18 cellular contexts compared by ENCODE assay signal in the genomic region with DNA sequence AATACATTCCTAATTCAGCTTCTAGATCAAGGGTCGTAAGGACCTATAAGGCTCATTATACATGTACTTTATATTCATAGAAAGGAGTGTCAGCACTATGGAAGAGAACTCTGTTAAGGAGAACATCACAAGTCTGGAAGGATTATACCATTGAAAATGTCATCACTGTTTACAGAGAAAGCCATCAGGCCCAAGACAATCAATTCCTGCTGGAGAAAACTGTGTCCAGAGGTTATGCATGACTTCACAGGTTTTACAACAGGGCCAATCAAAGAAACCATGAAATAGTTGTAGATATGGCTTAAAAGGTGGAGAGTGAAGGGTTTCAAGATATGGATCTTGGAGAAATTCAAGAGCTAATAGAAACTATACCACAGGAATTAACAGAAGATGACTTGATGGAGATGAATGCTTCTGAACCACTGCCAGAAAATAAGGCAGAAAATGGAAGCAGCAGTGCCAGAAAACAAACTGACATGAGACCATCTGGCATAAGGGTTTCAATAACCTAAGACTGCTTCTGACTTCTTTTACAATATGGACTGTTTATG. TPM values are rescaled to one million over a fixed set of nuclear protein-coding genes. Genes with fewer than 3 reads are reported as not detected.
DNase-seq lines count a peak whose midpoint lies in the region; ATAC-seq and TF ChIP-seq lines count a peak whose summit lies in the region.
"Had no signal": no experiment of that assay in that cellular context is flagged by ENCODE, and none has a peak within 500 bp of the region (broad histone marks: within the 10 kb centered on the region; RNA-seq: fewer than 3 reads in every experiment).

No MANE protein-coding gene starts in this region.

- no peaks in the 10 kb centered on the region for H3K27me3 Mint-ChIP-seq in stimulated activated memory B cell treated with anti-CD40 and anti-IgM and Interleukin-4, amounts not matched to agents 10 μg/mL and 1 μg/mL and 100 μg/mL, for 72 hours
- H3K27me3 Mint-ChIP-seq: IgD-negative memory B cell had no signal

- peaks cover 10% of the 10 kb centered on the region; the same call in 1 of the 2 replicates for H3K36me3 ChIP-seq in PC-3 (ENCODE audit: low read depth, low read length)

- no peaks in the 10 kb centered on the region for H3K9me3 ChIP-seq in PC-3 (ENCODE audit: low read length)

- H3K4me3 ChIP-seq in PC-3 (ENCODE audit: low read length) (no peak overlapping the region), fibroblast of the aortic adventitia (ENCODE audit: low read depth, low read length) (no peak overlapping the region)
- H3K4me3 ChIP-seq: SK-N-MC had no signal

- BruUV-seq in PC-3 (replicated peaks; lab: Mats Ljungman, UMichigan): no TSS peak

- no peak overlapping the region for H3K4me3 Mint-ChIP-seq in stimulated activated memory B cell treated with anti-CD40 and anti-IgM and Interleukin-4, amounts not matched to agents 10 μg/mL and 1 μg/mL and 100 μg/mL, for 72 hours
- H3K4me3 Mint-ChIP-seq: IgD-negative memory B cell; T-helper 1 cell treated with Interleukin-12 subunit alpha and Interleukin-12 subunit beta and Interleukin-4 antibody, amounts not matched to agents 30 μg/mL and 1 μg/mL, for 36 hours had no signal

- no peaks in the 10 kb centered on the region for H3K9me2 ChIP-seq in PC-3 (replicated peaks; ENCODE audit: low read length)

- CTCF ChIA-PET in PC-3 (lab: Charles Lee): no interaction called here

- no peak overlapping the region for H2AFZ ChIP-seq in PC-3 (ENCODE audit: low read length)

- H3K9me3 Mint-ChIP-seq in stimulated activated memory B cell treated with anti-CD40 and anti-IgM and Interleukin-4, amounts not matched to agents 10 μg/mL and 1 μg/mL and 100 μg/mL, for 72 hours: peaks cover 7% of the 10 kb centered on the region
- H3K9me3 Mint-ChIP-seq: T-helper 1 cell treated with Interleukin-12 subunit alpha and Interleukin-12 subunit beta and Interleukin-4 antibody, amounts not matched to agents 30 μg/mL and 1 μg/mL, for 36 hours had no signal

- no peaks in the 10 kb centered on the region for H3K79me2 ChIP-seq in PC-3 (ENCODE audit: low read length)

- intact Hi-C loops in PC-3 (cut with micrococcal nuclease): no loop called here

- H3K36me3 Mint-ChIP-seq in stimulated activated memory B cell treated with anti-CD40 and anti-IgM and Interleukin-4, amounts not matched to agents 10 μg/mL and 1 μg/mL and 100 μg/mL, for 72 hours: peaks cover 67% of the 10 kb centered on the region

- DNase-seq in NCI-H1694 treated with DMSO at 0.1 percent for 48 hours (lab: John Stamatoyannopoulos, UW) (peak; percentile 77), NCI-H1694 (lab: John Stamatoyannopoulos, UW) (no peak), PC-3 (no peak), fibroblast of the aortic adventitia (ENCODE audit: low read depth) (peak; percentile 12), iPS-NIHi11 (ENCODE audit: low spot score) (no peak), NCI-H345 (lab: John Stamatoyannopoulos, UW) (no peak), midbrain (lab: John Stamatoyannopoulos, UW) (no peak)
- DNase-seq: 8988T, C1 segment of cervical spinal cord, DMS153, NCI-H1436 treated with DMSO at 0.1 percent for 48 hours, NCI-H82 had no signal

- POLR2A ChIA-PET in PC-3 (lab: Charles Lee; ENCODE audit: unreplicated experiment): no interaction called here

- H3K9ac ChIP-seq in PC-3 (ENCODE audit: low read length): no peak overlapping the region

- H4K20me1 ChIP-seq in PC-3 (ENCODE audit: low read length): no peaks in the 10 kb centered on the region

- no peak overlapping the region for H3K27ac Mint-ChIP-seq in stimulated activated memory B cell treated with anti-CD40 and anti-IgM and Interleukin-4, amounts not matched to agents 10 μg/mL and 1 μg/mL and 100 μg/mL, for 72 hours
- H3K27ac Mint-ChIP-seq: T-helper 1 cell treated with Interleukin-12 subunit alpha and Interleukin-12 subunit beta and Interleukin-4 antibody, amounts not matched to agents 30 μg/mL and 1 μg/mL, for 36 hours had no signal

- H3K4me1 Mint-ChIP-seq in stimulated activated memory B cell treated with anti-CD40 and anti-IgM and Interleukin-4, amounts not matched to agents 10 μg/mL and 1 μg/mL and 100 μg/mL, for 72 hours: no peaks in the 10 kb centered on the region
- H3K4me1 Mint-ChIP-seq: IgD-negative memory B cell had no signal

- H3K4me1 ChIP-seq in PC-3 (ENCODE audit: insufficient read depth, low read length): no peaks in the 10 kb centered on the region

- H3K27me3 ChIP-seq in PC-3 (ENCODE audit: low read length): no peaks in the 10 kb centered on the region

- ATAC-seq in PC-3: peak; percentile 31; the same call in 1 of the 2 replicates
- ATAC-seq in stimulated activated memory B cell treated with anti-CD40 and anti-IgM and Interleukin-4, amounts not matched to agents 10 μg/mL and 1 μg/mL and 100 μg/mL, for 72 hours: no peak
- ATAC-seq: Panc1, Right ventricle myocardium inferior had no signal

- TF ChIP-seq CTCF in PC-3 (conservative IDR thresholded peaks at IDR 0.05; ENCODE audit: low read depth, low read length) (no peak), fibroblast of the aortic adventitia (IDR thresholded peaks at IDR 0.05; ENCODE audit: insufficient read depth, low read length) (no peak)

- no peak overlapping the region for H3K27ac ChIP-seq in PC-3 (ENCODE audit: low read length)
- H3K27ac ChIP-seq: SK-N-MC had no signal

- H3F3A ChIP-seq in PC-3 (ENCODE audit: low read length, unreplicated experiment): no peaks in the 10 kb centered on the region

- no peak overlapping the region for H3K4me2 ChIP-seq in PC-3 (ENCODE audit: low read length)

RNA-seq across cellular contexts. Expression of gene USP1, which starts 30.2 kb away (rescaled TPM):
- total RNA-seq in PC-3 (2014; rRNA removed): 42.6 and 43.8 TPM in 2 replicates
- 32.4 and 64.8 TPM in 2 replicates for total RNA-seq in fibroblast of the aortic adventitia (ENCODE audit: low replicate concordance)

Comparison
In these comparisons a context has a peak if more than half of its experiments do, and no peak if none do; other contexts are left out.
1. DNase-seq: peak in NCI-H1694 treated with DMSO at 0.1 percent for 48 hours (single experiment) and fibroblast of the aortic adventitia (single experiment); none in NCI-H1694 (single experiment), PC-3 (single experiment), iPS-NIHi11 (single experiment), NCI-H345 (single experiment) and midbrain (single experiment).